ENCODE assay signal across 8 cellular contexts in genomic region chr9:128723866-128724743, GRCh38. TPM values are rescaled to one million over a fixed set of nuclear protein-coding genes. Genes with fewer than 3 reads are reported as not detected.
A peak's percentile ranks its signal among the peaks of the same experiment; 100 is the strongest.
DNase-seq lines count a peak whose midpoint lies in the region; ATAC-seq, FAIRE-seq and TF ChIP-seq lines count a peak whose summit lies in the region.

A gene with protein sequence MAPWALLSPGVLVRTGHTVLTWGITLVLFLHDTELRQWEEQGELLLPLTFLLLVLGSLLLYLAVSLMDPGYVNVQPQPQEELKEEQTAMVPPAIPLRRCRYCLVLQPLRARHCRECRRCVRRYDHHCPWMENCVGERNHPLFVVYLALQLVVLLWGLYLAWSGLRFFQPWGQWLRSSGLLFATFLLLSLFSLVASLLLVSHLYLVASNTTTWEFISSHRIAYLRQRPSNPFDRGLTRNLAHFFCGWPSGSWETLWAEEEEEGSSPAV (minus strand): TSS chr9:128724127. CDS start chr9:128724093, 34 bp downstream.

- peak within 1 kb of the TSS; percentile 79 for H4K5ac ChIP-seq in H1 (ENCODE audit: insufficient read length, low read depth, low read length)

- peaks cover 0 to 2% of the 10 kb centered on the region in 2 experiments for H4K20me1 ChIP-seq in H1 (replicated peaks in 1 of 2; ENCODE audit: control insufficient read depth in 1 of 2, insufficient read depth in 2 of 2, low read length in 2 of 2)

- no peak for TF ChIP-seq RAD21 in H1 (IDR thresholded peaks at IDR 0.05 in 1 of 2, conservative IDR thresholded peaks at IDR 0.05 in 1 of 2; ENCODE audit: low read depth in 2 of 2, low read length in 2 of 2)

- H3K23me2 ChIP-seq in H1 (ENCODE audit: low read depth, low read length), result peaks cover 4% of the 10 kb centered on the region

- TF ChIP-seq CTCF in H1 (IDR thresholded peaks at IDR 0.05; ENCODE audit: control extremely low read depth in 1 of 3, insufficient read depth in 1 of 3, low read depth in 1 of 3, low read length in 3 of 3), result no peak

- H3K27me3 ChIP-seq in H1 (replicated peaks in 1 of 4; ENCODE audit: control insufficient read depth in 3 of 4, extremely low read depth in 1 of 4, insufficient read depth in 3 of 4, low read length in 3 of 4) (no peaks in the 10 kb centered on the region), mesenchymal stem cell (ENCODE audit: control insufficient read depth in 1 of 2, insufficient read depth in 1 of 2, low read length in 2 of 2) (no peaks in the 10 kb centered on the region)

- H2BK5ac ChIP-seq in H1 (ENCODE audit: low read depth, low read length) (peak within 1 kb of the TSS; percentile 66; the same call in 1 of the 2 replicates), mesenchymal stem cell (ENCODE audit: low read depth, low read length, poor library complexity, severe bottlenecking) (no peak within 1 kb of the TSS)

- H3K9ac ChIP-seq in H1 (replicated peaks in 1 of 4; ENCODE audit: extremely low read depth in 1 of 4, low read depth in 3 of 4, low read length in 3 of 4) (peak within 1 kb of the TSS; percentile 78 to 85 (median 84)), mesenchymal stem cell (ENCODE audit: low read length) (peak within 1 kb of the TSS; percentile 87)

- no peaks in the 10 kb centered on the region for H3K9me3 ChIP-seq in H1 (ENCODE audit: insufficient read depth in 2 of 2, low read depth in 1 of 2, low read length in 1 of 2)
- H3K9me3 ChIP-seq in mesenchymal stem cell (ENCODE audit: control insufficient read depth, low read length), result no peaks in the 10 kb centered on the region

- H3K79me2 ChIP-seq in H1 (ENCODE audit: control insufficient read depth in 1 of 2, insufficient read depth in 2 of 2, low read length in 2 of 2), result no peaks in the 10 kb centered on the region

- CTCF ChIA-PET in H1 (lab: Charles Lee; ENCODE audit: partially characterized antibody), result interaction anchor here (0.6 to 1.4 kb wide), 7 partner anchors 9 to 821 kb away, joined by 3 to 11 read pairs (median 3); no protein-coding TSS in a partner anchor

- 0 out of 2 replicates have a peak within 1 kb of the TSS, but pooled peaks have one; percentile 31 for H2BK12ac ChIP-seq in H1 (ENCODE audit: low read depth, low read length)
- H2BK12ac ChIP-seq in mesenchymal stem cell (ENCODE audit: low read length in 2 of 2), result no peak within 1 kb of the TSS

- H3K23ac ChIP-seq in H1 (ENCODE audit: insufficient read length) (no peak within 1 kb of the TSS), mesenchymal stem cell (ENCODE audit: low read length in 2 of 2) (peak within 1 kb of the TSS in 1 of 2 experiments; percentile 61)

- H3K4ac ChIP-seq in H1 (replicated peaks; ENCODE audit: insufficient read length, low read depth, low read length) (peak within 1 kb of the TSS; percentile 94), mesenchymal stem cell (ENCODE audit: low read depth in 1 of 2, low read length in 2 of 2) (peak within 1 kb of the TSS in 1 of 2 experiments; percentile 67)

- H3K4me1 ChIP-seq in H1 (replicated peaks in 1 of 4; ENCODE audit: control insufficient read depth in 3 of 4, insufficient read depth in 4 of 4, low read length in 3 of 4) (peaks cover 0 to 3% (median 0%) of the 10 kb centered on the region in 4 experiments; a peak in 3 of 7 replicates), mesenchymal stem cell (ENCODE audit: control insufficient read depth, insufficient read depth, low read depth, low read length) (peaks cover 28% of the 10 kb centered on the region)

- H3K56ac ChIP-seq in H1 (replicated peaks; ENCODE audit: insufficient read length, low read depth, low read length), result no peak within 1 kb of the TSS

- H3K14ac ChIP-seq in H1 (ENCODE audit: insufficient read length) (no peak within 1 kb of the TSS), mesenchymal stem cell (ENCODE audit: low read length in 2 of 2) (peak within 1 kb of the TSS in 1 of 2 experiments; percentile 82)

- TF ChIP-seq EP300 in H1 (IDR thresholded peaks at IDR 0.05; ENCODE audit: borderline replicate concordance in 1 of 2, low read depth in 2 of 2, low read length in 2 of 2), result no peak

- H3K27ac ChIP-seq in H1 (ENCODE audit: low read depth, low read length), result peak within 1 kb of the TSS; percentile 46
- no peak within 1 kb of the TSS for H3K27ac ChIP-seq in mesenchymal stem cell (ENCODE audit: low read length, poor library complexity, severe bottlenecking)

- peak; percentile 62 to 94 for TF ChIP-seq POLR2A in H1 (IDR thresholded peaks at IDR 0.05; ENCODE audit: control extremely low read depth in 1 of 2, low read depth in 2 of 2, low read length in 2 of 2)

- H2BK15ac ChIP-seq in H1 (ENCODE audit: low read length) (no peak within 1 kb of the TSS), mesenchymal stem cell (ENCODE audit: low read depth, poor library complexity, severe bottlenecking) (no peak within 1 kb of the TSS)

- FAIRE-seq in HTR-8/SVneo (lab: Jason Lieb, UNC) (peak; percentile 82), H1 (lab: Jason Lieb, UNC) (peak; percentile 19)

- H2BK120ac ChIP-seq in H1 (replicated peaks; ENCODE audit: low read depth, low read length) (no peak within 1 kb of the TSS), mesenchymal stem cell (ENCODE audit: low read depth, low read length) (no peak within 1 kb of the TSS)

- H2AK5ac ChIP-seq in H1 (ENCODE audit: low read depth, low read length) (0 out of 2 replicates have a peak within 1 kb of the TSS, but pooled peaks have one; percentile 60), mesenchymal stem cell (ENCODE audit: low read length, severe bottlenecking) (no peak within 1 kb of the TSS)

- peak within 1 kb of the TSS; percentile 73 for H4K91ac ChIP-seq in H1 (replicated peaks; ENCODE audit: insufficient read length, low read length)
- H4K91ac ChIP-seq in mesenchymal stem cell (ENCODE audit: low read length), result no peak within 1 kb of the TSS

- WGBS in H1 (ENCODE audit: extremely low coverage in 1 of 2, insufficient coverage in 1 of 2, insufficient read length in 1 of 2, insufficient replicate concordance in 2 of 2, low coverage in 1 of 2, low lambda C conversion rate in 2 of 2, missing lambda C conversion rate in 1 of 2), 2 experiments, result 10% methylated on average over 31 of the region's 68 CpGs; no CpG with 5 or more reads in 1 of the 2 experiments
- 2% methylated on average over 65 of the region's 68 CpGs for WGBS in mesenchymal stem cell

- no peak within 1 kb of the TSS for H2BK20ac ChIP-seq in H1 (ENCODE audit: low read length)

- H3K4me3 ChIP-seq in H1 (ENCODE audit: extremely low read depth in 1 of 4, insufficient read depth in 2 of 4, low read depth in 3 of 4, low read length in 4 of 4), result peak within 1 kb of the TSS; percentile 73 to 92 (median 90)
- peak within 1 kb of the TSS; percentile 80 to 91 for H3K4me3 ChIP-seq in mesenchymal stem cell (ENCODE audit: insufficient read depth in 1 of 2, low read depth in 1 of 2, low read length in 2 of 2)

- H3K18ac ChIP-seq in H1 (ENCODE audit: extremely low read depth, low read length), result peak within 1 kb of the TSS; percentile 83
- peak within 1 kb of the TSS in 1 of 2 experiments; percentile 90 for H3K18ac ChIP-seq in mesenchymal stem cell (ENCODE audit: low read depth in 1 of 2, low read length in 2 of 2)

- H4K8ac ChIP-seq in H1 (ENCODE audit: extremely low read depth, insufficient read depth, low read length), result peak within 1 kb of the TSS; percentile 86; the same call in 1 of the 2 replicates
- peak within 1 kb of the TSS; percentile 47 for H4K8ac ChIP-seq in mesenchymal stem cell (ENCODE audit: low read length)

- peak; percentile 87 for ATAC-seq in GM21367 (IDR thresholded peaks at IDR 0.05; ENCODE audit: unreplicated experiment)

- H3K36me3 ChIP-seq in H1 (ENCODE audit: control insufficient read depth in 2 of 4, insufficient read depth in 4 of 4, low read length in 3 of 4), result peaks cover 0 to 15% (median 8%) of the 10 kb centered on the region in 4 experiments; a peak in 4 of 8 replicates
- peaks cover 5 to 33% of the 10 kb centered on the region in 2 experiments for H3K36me3 ChIP-seq in mesenchymal stem cell (ENCODE audit: control insufficient read depth in 1 of 2, insufficient read depth in 2 of 2, low read depth in 1 of 2, low read length in 2 of 2)

- POLR2A ChIA-PET in H1 (lab: Charles Lee; ENCODE audit: partially characterized antibody), result interaction anchor here (0.6 to 13.5 kb wide), 24 partner anchors 9 to 425 kb away, joined by 3 to 133 read pairs (median 4); partner anchors contain the start of genes ENDOG, PKN3, SET and ZER1

- H2AFZ ChIP-seq in H1 (ENCODE audit: low read length) (no peak within 1 kb of the TSS), mesenchymal stem cell (ENCODE audit: low read depth, low read length) (peak within 1 kb of the TSS; percentile 73)

- DNase-seq in COLO829 (ENCODE audit: low spot score) (peak; percentile 100), HTR-8/SVneo (ENCODE audit: insufficient read length, low spot score) (peak; percentile 98), NOMO-1 treated with dmso at 0.1 percent for 144 hours (lab: John Stamatoyannopoulos, UW; ENCODE audit: unreplicated experiment) (peak; percentile 98), H1 (ENCODE audit: low read depth in 1 of 2, low spot score in 2 of 2) (peak; percentile 98), mesenchymal stem cell (peak; percentile 94)
- peak; percentile 94 to 97 (median 97) for DNase-seq in activated CD8-positive, alpha-beta memory T cell treated with anti-CD3 and anti-CD28 coated beads for 48 hours (ENCODE audit: low read depth in 2 of 3, low spot score in 2 of 3)
- peak; percentile 98 for DNase-seq in stimulated activated CD8-positive, alpha-beta memory T cell treated with anti-CD3 and anti-CD28 coated beads, Interleukin-12 subunit alpha, Interleukin-12 subunit beta, amount 100 ng/mL, for 4 hours (ENCODE audit: low read depth)

- H3K79me1 ChIP-seq in H1 (ENCODE audit: low read depth, low read length) (peaks cover 3% of the 10 kb centered on the region; the same call in 1 of the 2 replicates), mesenchymal stem cell (replicated peaks; ENCODE audit: low read length, poor library complexity, severe bottlenecking) (peaks cover 2% of the 10 kb centered on the region)

- H3K4me2 ChIP-seq in H1 (ENCODE audit: insufficient read depth in 1 of 2, low read depth in 2 of 2, low read length in 2 of 2) (peak within 1 kb of the TSS; percentile 84 to 85), mesenchymal stem cell (ENCODE audit: low read length, poor library complexity, severe bottlenecking) (peak within 1 kb of the TSS; percentile 79)

TF ChIP-seq in H1, 55 proteins besides CTCF, POLR2A, EP300 and RAD21 (continues in another document):
- no peak for TF ChIP-seq CBX5 (IDR thresholded peaks at IDR 0.05; ENCODE audit: low read depth, low read length)
- no peak; the same call in 1 of the 2 replicates for TF ChIP-seq SP4 (IDR thresholded peaks at IDR 0.05; ENCODE audit: low read length)

RNA-seq across cellular contexts. Expression of the gene that starts here (rescaled TPM):
- 32.8 and 35.0 TPM in 2 replicates for total RNA-seq in H1 (2021; fragmentation: NEBNext Ultra II Directional; extraction: Animal tissue kit (Norgen Biotek cat#: 25700))
- polyA plus RNA-seq in H1 (2011; rRNA removed), result 93.8 and 121 TPM in 2 replicates
- 78.5 TPM for polyA plus RNA-seq in H1 (2011; cell fraction: cytosol; rRNA removed)
- polyA plus RNA-seq in H1 (2011; cell fraction: nucleus; rRNA removed), result 139 TPM
- 23.3 to 48.0 TPM (median 44.7 TPM) in 4 replicates for polyA plus RNA-seq in H1 (2012, experiment 1 of 2)
- 53.7 TPM for polyA plus RNA-seq in H1 (2012, experiment 2 of 2)
- 41.4 TPM for polyA plus RNA-seq in H1 (2013, experiment 1 of 2)
- polyA plus RNA-seq in H1 (2013, experiment 2 of 2), result 43.5 TPM
- 21.8 and 26.4 TPM in 2 replicates for polyA minus RNA-seq in H1 (2011; rRNA and poly(A)+ RNA removed)
- polyA minus RNA-seq in H1 (2011; cell fraction: cytosol; rRNA and poly(A)+ RNA removed), result 45.5 TPM
- polyA minus RNA-seq in H1 (2011; cell fraction: nucleus; rRNA and poly(A)+ RNA removed), result 34.7 TPM
- 28.9 TPM for polyA plus RNA-seq in mesenchymal stem cell (2013, experiment 1 of 2)
- polyA plus RNA-seq in mesenchymal stem cell (2013, experiment 2 of 2), result 26.9 TPM
